In genomic region chr11:68355471-68355870, GRCh38 we compare ENCODE assay signal across 20 cellular contexts. TPM values are rescaled to one million over a fixed set of nuclear protein-coding genes. Genes with fewer than 3 reads are reported as not detected.
A peak's percentile ranks its signal among the peaks of the same experiment; 100 is the strongest.
DNase-seq lines count a peak whose midpoint lies in the region; ATAC-seq and TF ChIP-seq lines count a peak whose summit lies in the region.
"Had no signal": no experiment of that assay in that cellular context is flagged by ENCODE, and none has a peak within 500 bp of the region (broad histone marks: within the 10 kb centered on the region; RNA-seq: fewer than 3 reads in every experiment).

No MANE protein-coding gene starts in this region.

- H3K36me3 ChIP-seq in breast epithelium = no peaks in the 10 kb centered on the region
- peaks cover 2% of the 10 kb centered on the region for H3K36me3 ChIP-seq in mammary epithelial cell (ENCODE audit: insufficient read depth, low read length)
- H3K36me3 ChIP-seq in esophagus squamous epithelium = peaks cover 4 to 37% (median 11%) of the 10 kb centered on the region in 3 donors
- peaks cover 6 to 15% of the 10 kb centered on the region in 2 experiments for H3K36me3 ChIP-seq in trophoblast cell (ENCODE audit: control insufficient read depth in 1 of 2, insufficient read depth in 2 of 2, low read length in 2 of 2)
- H3K36me3 ChIP-seq in upper lobe of right lung = peaks cover 9% of the 10 kb centered on the region
- no peaks in the 10 kb centered on the region for H3K36me3 ChIP-seq in OCI-LY7 (ENCODE audit: insufficient read depth, low read length)
- no peaks in the 10 kb centered on the region for H3K36me3 ChIP-seq in Karpas-422 (ENCODE audit: insufficient read depth, low read length)

- H3K79me2 ChIP-seq in mammary epithelial cell (ENCODE audit: insufficient read depth, low read length) = peaks cover 19% of the 10 kb centered on the region
- no peaks in the 10 kb centered on the region for H3K79me2 ChIP-seq in trophoblast cell (ENCODE audit: control insufficient read depth, insufficient read depth, low read length, poor library complexity)
- H3K79me2 ChIP-seq in OCI-LY7 (ENCODE audit: insufficient read depth, low read depth, low read length) = no peaks in the 10 kb centered on the region
- H3K79me2 ChIP-seq in Karpas-422 (ENCODE audit: low read length) = no peaks in the 10 kb centered on the region

- DNase-seq in breast epithelium (ENCODE audit: low spot score in 2 of 2) = no peak
- no peak for DNase-seq in mammary epithelial cell
- DNase-seq in esophagus squamous epithelium (lab: John Stamatoyannopoulos, UW) = no peak
- no peak for DNase-seq in trophoblast cell
- DNase-seq in upper lobe of right lung = peak; percentile 58
- DNase-seq in OCI-LY7 (ENCODE audit: low spot score) = no peak
- no peak for DNase-seq in Karpas-422
- DNase-seq in NCI-H1930 (lab: John Stamatoyannopoulos, UW) = no peak
- DNase-seq: 8988T; activated CD8-positive, alpha-beta T cell treated with anti-CD3 and anti-CD28 coated beads for 36 hours; activated naive CD8-positive, alpha-beta T cell treated with anti-CD3 and anti-CD28 coated beads, Interleukin-2, amount 50 U/mL, for 24 hours; central memory CD4-positive, alpha-beta T cell; effector CD4-positive, alpha-beta T cell; HCEC 1CT; immature natural killer cell; mesendoderm; NCI-H2029; SHP77; WERI-Rb-1 had no signal

- H4K8ac ChIP-seq in trophoblast cell (ENCODE audit: low read depth, low read length) = no peak overlapping the region

- dilution Hi-C loops in mammary epithelial cell (cut with HindIII; ENCODE audit: low sequenced_read_pairs) = no loop called here

- H3K4me3 ChIP-seq in breast epithelium (no peak overlapping the region), mammary epithelial cell (replicated peaks in 1 of 3; ENCODE audit: insufficient read depth in 1 of 3, low read depth in 2 of 3, low read length in 3 of 3) (no peak overlapping the region), esophagus squamous epithelium (no peak overlapping the region), trophoblast cell (ENCODE audit: low read depth, low read length) (no peak overlapping the region), upper lobe of right lung (no peak overlapping the region), OCI-LY7 (ENCODE audit: low read depth, low read length, poor library complexity, severe bottlenecking) (no peak overlapping the region), Karpas-422 (ENCODE audit: low read length) (no peak overlapping the region)

- H3K79me1 ChIP-seq in trophoblast cell (ENCODE audit: low read length) = peaks cover 11% of the 10 kb centered on the region

- TF ChIP-seq POLR2A in breast epithelium (IDR thresholded peaks at IDR 0.05) (no peak), esophagus squamous epithelium (IDR thresholded peaks at IDR 0.05) (no peak)

- 90% methylated on average over 7 of the region's 7 CpGs for WGBS in mammary epithelial cell (ENCODE audit: low coverage, missing lambda C conversion rate)
- WGBS in esophagus squamous epithelium, 2 donors = 71 to 97% methylated on average over 3 of the region's 7 CpGs
- no CpG with 5 or more reads among the region's 7 CpGs for WGBS in trophoblast cell (ENCODE audit: extremely low coverage, insufficient coverage, insufficient read length)

- no peak overlapping the region for H2AFZ ChIP-seq in mammary epithelial cell (ENCODE audit: low read depth, low read length)
- H2AFZ ChIP-seq in trophoblast cell (ENCODE audit: insufficient read depth, low read length, poor library complexity) = no peak overlapping the region
- H2AFZ ChIP-seq in OCI-LY7 (ENCODE audit: low read length) = no peak overlapping the region
- H2AFZ ChIP-seq in Karpas-422 (ENCODE audit: low read length) = no peak overlapping the region

- intact Hi-C loops in breast epithelium (cut with DNase I; ENCODE audit: low total_unique reads) (no loop called here), mammary epithelial cell (cut with micrococcal nuclease) (loop anchor here (2.0 kb wide), 1 partner anchor 33 kb away; no protein-coding TSS in a partner anchor), esophagus squamous epithelium (cut with DNase I) (no loop called here), upper lobe of right lung (cut with DNase I) (no loop called here), OCI-LY7 (cut with micrococcal nuclease; ENCODE audit: unreplicated experiment) (no loop called here)

- no peak for TF ChIP-seq CTCF in breast epithelium (IDR thresholded peaks at IDR 0.05)
- no peak for TF ChIP-seq CTCF in mammary epithelial cell (conservative IDR thresholded peaks at IDR 0.05 in 1 of 2, IDR thresholded peaks at IDR 0.05 in 1 of 2; ENCODE audit: extremely low read depth in 1 of 2, insufficient read depth in 1 of 2, low read depth in 1 of 2, low read length in 2 of 2)
- no peak for TF ChIP-seq CTCF in esophagus squamous epithelium (IDR thresholded peaks at IDR 0.05)
- no peak for TF ChIP-seq CTCF in upper lobe of right lung (IDR thresholded peaks at IDR 0.05)
- TF ChIP-seq CTCF in OCI-LY7 (conservative IDR thresholded peaks at IDR 0.05; ENCODE audit: low read length) = no peak

- peak overlapping the region; percentile 26 for H2BK12ac ChIP-seq in trophoblast cell (ENCODE audit: low read length)

- no peak overlapping the region for H3K18ac ChIP-seq in trophoblast cell (ENCODE audit: low read length)

- POLR2A ChIA-PET in OCI-LY7 (lab: Charles Lee) = interaction anchor here (0.6 kb wide), 1 partner anchor 89 kb away, joined by 4 read pairs; no protein-coding TSS in a partner anchor

- H3K27me3 ChIP-seq in breast epithelium (no peaks in the 10 kb centered on the region), mammary epithelial cell (ENCODE audit: insufficient read depth, low read length) (no peaks in the 10 kb centered on the region), esophagus squamous epithelium (no peaks in the 10 kb centered on the region), trophoblast cell (ENCODE audit: insufficient read depth, low read length) (no peaks in the 10 kb centered on the region), upper lobe of right lung (no peaks in the 10 kb centered on the region), Karpas-422 (ENCODE audit: low read length) (no peaks in the 10 kb centered on the region)

- H3K23ac ChIP-seq in trophoblast cell (ENCODE audit: low read length) = no peak overlapping the region

- in situ Hi-C loops in mammary epithelial cell (cut with MboI; ENCODE audit: low sequenced_read_pairs in 2 of 2) = no loop called here

- no peak overlapping the region for H3K4me2 ChIP-seq in mammary epithelial cell (ENCODE audit: insufficient read depth, low read depth, low read length)
- H3K4me2 ChIP-seq in trophoblast cell (ENCODE audit: low read length) = no peak overlapping the region
- no peak overlapping the region for H3K4me2 ChIP-seq in OCI-LY7 (ENCODE audit: low read length)
- H3K4me2 ChIP-seq in Karpas-422 (ENCODE audit: low read depth, low read length, poor library complexity, severe bottlenecking) = no peak overlapping the region

- H3K9ac ChIP-seq in mammary epithelial cell (ENCODE audit: insufficient read depth, low read length) (no peak overlapping the region), trophoblast cell (ENCODE audit: low read length) (peak overlapping the region; percentile 19), Karpas-422 (ENCODE audit: low read length) (no peak overlapping the region)

- H2BK120ac ChIP-seq in trophoblast cell (ENCODE audit: insufficient read depth, low read length, poor library complexity) = no peak overlapping the region

- H2AK5ac ChIP-seq in trophoblast cell (ENCODE audit: low read length) = peak overlapping the region; percentile 32

- no peak overlapping the region for H4K12ac ChIP-seq in trophoblast cell (ENCODE audit: low read depth, low read length)

- H3K4me1 ChIP-seq in breast epithelium (peaks cover 20 to 34% of the 10 kb centered on the region in 2 donors), mammary epithelial cell (ENCODE audit: insufficient read depth, low read length) (peaks cover 26% of the 10 kb centered on the region), esophagus squamous epithelium (peaks cover 11 to 44% (median 22%) of the 10 kb centered on the region in 3 donors), trophoblast cell (ENCODE audit: control insufficient read depth in 1 of 2, insufficient read depth in 2 of 2, low read length in 2 of 2) (peaks cover 20 to 24% of the 10 kb centered on the region in 2 experiments), upper lobe of right lung (peaks cover 21% of the 10 kb centered on the region), OCI-LY7 (ENCODE audit: insufficient read depth, low read length, poor library complexity, severe bottlenecking) (no peaks in the 10 kb centered on the region), Karpas-422 (ENCODE audit: low read length) (peaks cover 4% of the 10 kb centered on the region; the same call in 1 of the 2 replicates)

- H3K27ac ChIP-seq in breast epithelium = peak overlapping the region; percentile 92 to 93
- no peak overlapping the region for H3K27ac ChIP-seq in mammary epithelial cell (ENCODE audit: insufficient read depth, low read depth, low read length)
- peak overlapping the region; percentile 54 to 89 (median 82) for H3K27ac ChIP-seq in esophagus squamous epithelium
- H3K27ac ChIP-seq in trophoblast cell (ENCODE audit: low read depth, low read length) = no peak overlapping the region
- peak overlapping the region; percentile 80 for H3K27ac ChIP-seq in upper lobe of right lung
- H3K27ac ChIP-seq in OCI-LY7 (ENCODE audit: low read depth, low read length, poor library complexity, severe bottlenecking) = no peak overlapping the region
- H3K27ac ChIP-seq in Karpas-422 (ENCODE audit: low read length) = no peak overlapping the region
- H3K27ac ChIP-seq: HL-60, WERI-Rb-1 had no signal

- no peak overlapping the region for H2BK5ac ChIP-seq in trophoblast cell (ENCODE audit: low read depth, low read length, poor library complexity)

- H3K9me3 ChIP-seq in breast epithelium (no peaks in the 10 kb centered on the region), mammary epithelial cell (replicated peaks; ENCODE audit: insufficient read depth, low read length) (no peaks in the 10 kb centered on the region), esophagus squamous epithelium (no peaks in the 10 kb centered on the region), trophoblast cell (ENCODE audit: insufficient read depth, low read depth, low read length) (peaks cover 5% of the 10 kb centered on the region), upper lobe of right lung (no peaks in the 10 kb centered on the region), OCI-LY7 (ENCODE audit: low read length) (no peaks in the 10 kb centered on the region), Karpas-422 (ENCODE audit: low read length) (no peaks in the 10 kb centered on the region)

- H4K20me1 ChIP-seq in mammary epithelial cell (ENCODE audit: insufficient read depth, low read length) = no peaks in the 10 kb centered on the region
- H4K20me1 ChIP-seq in OCI-LY7 (ENCODE audit: insufficient read depth, low read length) = no peaks in the 10 kb centered on the region
- no peaks in the 10 kb centered on the region for H4K20me1 ChIP-seq in Karpas-422 (ENCODE audit: insufficient read depth, low read depth, low read length)

- no peak for ATAC-seq in upper lobe of right lung
- ATAC-seq: activated CD8-positive, alpha-beta T cell treated with anti-CD3 and anti-CD28 coated beads for 36 hours; activated naive CD8-positive, alpha-beta T cell treated with anti-CD3 and anti-CD28 coated beads, Interleukin-2, amount 50 U/mL, for 24 hours had no signal

- H3K9me2 ChIP-seq in OCI-LY7 (ENCODE audit: insufficient read depth, low read length) (no peaks in the 10 kb centered on the region), Karpas-422 (replicated peaks; ENCODE audit: insufficient read depth, low read length) (no peaks in the 10 kb centered on the region)

- CTCF ChIA-PET in mammary epithelial cell (lab: Charles Lee; ENCODE audit: low non-redundant PET) = no interaction called here
- CTCF ChIA-PET in OCI-LY7 (lab: Charles Lee; ENCODE audit: unreplicated experiment) = no interaction called here

- H3K4ac ChIP-seq in trophoblast cell (ENCODE audit: low read depth, low read length) = no peak overlapping the region

- no peak overlapping the region for H4K91ac ChIP-seq in trophoblast cell (ENCODE audit: low read depth, low read length)

- BruUV-seq in mammary epithelial cell (replicated peaks; lab: Mats Ljungman, UMichigan) (no TSS peak), OCI-LY7 (replicated peaks; lab: Mats Ljungman, UMichigan) (no TSS peak)

- no peak overlapping the region for H3K14ac ChIP-seq in trophoblast cell (ENCODE audit: low read length)

RNA-seq across cellular contexts. Expression of gene LRP5, which starts 43.1 kb away (rescaled TPM):
- total RNA-seq in breast epithelium (10 to 100 TPM; 23.6 to 48.8 (median 24.5) TPM), mammary epithelial cell (10 to 100 TPM; 32.6 to 41.7 TPM), esophagus squamous epithelium (10 to 100 TPM; 13.7 to 24.0 (median 20.9) TPM), upper lobe of right lung (101 TPM), OCI-LY7 (2022) (0.26 TPM in 1 of 2 replicates, not detected in the other)
- 13.5 TPM for polyA plus RNA-seq in mammary epithelial cell
- polyA minus RNA-seq in mammary epithelial cell = 19.7 TPM
- polyA plus RNA-seq in trophoblast cell (2013) = 16.1 and 17.7 TPM in 2 replicates
- total RNA-seq in OCI-LY7 (2014; rRNA removed; shearing (Covaris generic)) = 0.59 and 0.60 TPM in 2 replicates
- total RNA-seq in Karpas-422 (2014; rRNA removed; shearing (Covaris generic); ENCODE audit: low replicate concordance) = 0.04 and 0.07 TPM in 2 replicates

Comparison
In these comparisons a context has a peak if more than half of its experiments do, and no peak if none do; other contexts are left out.
1. H3K27ac ChIP-seq: peak in breast epithelium (2 of 2), esophagus squamous epithelium (4 of 4) and upper lobe of right lung (single experiment); none in mammary epithelial cell (single experiment), trophoblast cell (single experiment), OCI-LY7 (single experiment) and Karpas-422 (single experiment).
2. RNA of gene LRP5, which starts 43.1 kb away (total RNA-seq): 101 TPM in upper lobe of right lung (single experiment), 32.6 to 41.7 TPM in mammary epithelial cell, 23.6 to 48.8 TPM in breast epithelium and 13.7 to 24.0 TPM in esophagus squamous epithelium; 0.26 to 0.60 TPM in OCI-LY7 and 0.04 to 0.07 TPM in Karpas-422; every median in the first group is over 4 times any median in the second.